Comparison of ENCODE assay signal across 18 cellular contexts in genomic region chr7:957418-958220, GRCh38. TPM values are rescaled to one million over a fixed set of nuclear protein-coding genes. Genes with fewer than 3 reads are reported as not detected.
A peak's percentile ranks its signal among the peaks of the same experiment; 100 is the strongest.
DNase-seq lines count a peak whose midpoint lies in the region; ATAC-seq, FAIRE-seq and TF ChIP-seq lines count a peak whose summit lies in the region.
"Had no signal": no experiment of that assay in that cellular context is flagged by ENCODE, and none has a peak within 500 bp of the region (broad histone marks: within the 10 kb centered on the region; RNA-seq: fewer than 3 reads in every experiment).

No MANE protein-coding gene starts in this region.

- no peak overlapping the region for H3K27ac Mint-ChIP-seq in stimulated activated effector memory CD8-positive, alpha-beta T cell treated with anti-CD3 and anti-CD28 coated beads, Interleukin-12 subunit alpha, Interleukin-12 subunit beta, amount 100 ng/mL, for 72 hours
- H3K27ac Mint-ChIP-seq: activated naive CD8-positive, alpha-beta T cell; type B pancreatic cell had no signal

- no peaks in the 10 kb centered on the region for H3K36me3 Mint-ChIP-seq in stimulated activated effector memory CD8-positive, alpha-beta T cell treated with anti-CD3 and anti-CD28 coated beads, Interleukin-12 subunit alpha, Interleukin-12 subunit beta, amount 100 ng/mL, for 72 hours
- H3K36me3 Mint-ChIP-seq: activated naive CD8-positive, alpha-beta T cell; type B pancreatic cell had no signal

- H3K4me1 Mint-ChIP-seq in stimulated activated effector memory CD8-positive, alpha-beta T cell treated with anti-CD3 and anti-CD28 coated beads, Interleukin-12 subunit alpha, Interleukin-12 subunit beta, amount 100 ng/mL, for 72 hours = peaks cover 4% of the 10 kb centered on the region

- H3K27ac ChIP-seq in right atrium auricular region = no peak overlapping the region
- H3K27ac ChIP-seq in right lobe of liver = no peak overlapping the region
- H3K27ac ChIP-seq: epithelial cell of prostate had no signal

- peak; percentile 85 for FAIRE-seq in urothelium cell line (lab: Jason Lieb, UNC)
- FAIRE-seq: A204.1 had no signal

- peaks cover 0 to 18% of the 10 kb centered on the region in 2 donors for H3K4me1 ChIP-seq in right atrium auricular region
- H3K4me1 ChIP-seq in adipocyte (ENCODE audit: control insufficient read depth, insufficient read depth, low read length) = peaks cover 27% of the 10 kb centered on the region
- H3K4me1 ChIP-seq in right lobe of liver = peaks cover 0 to 9% (median 0%) of the 10 kb centered on the region in 4 donors

- WGBS in right lobe of liver (ENCODE audit: insufficient coverage, low coverage, low lambda C conversion rate, missing lambda C conversion rate) = 55% methylated on average over 2 of the region's 32 CpGs

- H3K4me3 Mint-ChIP-seq in stimulated activated effector memory CD8-positive, alpha-beta T cell treated with anti-CD3 and anti-CD28 coated beads, Interleukin-12 subunit alpha, Interleukin-12 subunit beta, amount 100 ng/mL, for 72 hours = no peak overlapping the region
- H3K4me3 Mint-ChIP-seq: activated naive CD8-positive, alpha-beta T cell; type B pancreatic cell had no signal

- DNase-seq in Right ventricle myocardium inferior (ENCODE audit: missing footprints) (peak; percentile 86), right atrium auricular region (ENCODE audit: low spot score) (no peak), adipocyte (ENCODE audit: low read depth) (peak; percentile 19), right lobe of liver (peak in 2 of 3 donors; percentile 67 to 75), urothelium cell line (ENCODE audit: low spot score) (no peak), DMS79 (lab: John Stamatoyannopoulos, UW) (no peak), DMS53 (lab: John Stamatoyannopoulos, UW) (no peak)
- DNase-seq in stimulated activated effector memory CD8-positive, alpha-beta T cell treated with anti-CD3 and anti-CD28 coated beads, Interleukin-12 subunit alpha, Interleukin-12 subunit beta, amount 100 ng/mL, for 72 hours (ENCODE audit: low spot score in 2 of 2) = no peak
- DNase-seq: central memory CD4-positive, alpha-beta T cell; NCI-H1092 treated with DMSO at 0.1 percent for 48 hours; NCI-H446; occipital lobe had no signal

- TF ChIP-seq CTCF in right atrium auricular region (IDR thresholded peaks at IDR 0.05) (no peak), right lobe of liver (IDR thresholded peaks at IDR 0.05) (no peak)

- H3K36me3 ChIP-seq in right atrium auricular region (no peaks in the 10 kb centered on the region), adipocyte (ENCODE audit: control insufficient read depth, insufficient read depth, low read length, severe bottlenecking) (no peaks in the 10 kb centered on the region), right lobe of liver (no peaks in the 10 kb centered on the region)

- ATAC-seq in Right ventricle myocardium inferior (peak; percentile 47), right lobe of liver (peak; percentile 47 to 69 (median 55))
- ATAC-seq in stimulated activated effector memory CD8-positive, alpha-beta T cell treated with anti-CD3 and anti-CD28 coated beads, Interleukin-12 subunit alpha, Interleukin-12 subunit beta, amount 100 ng/mL, for 72 hours = no peak

- no peaks in the 10 kb centered on the region for H3K9me3 ChIP-seq in right atrium auricular region
- H3K9me3 ChIP-seq in adipocyte (ENCODE audit: control insufficient read depth, low read length) = no peaks in the 10 kb centered on the region
- no peaks in the 10 kb centered on the region for H3K9me3 ChIP-seq in right lobe of liver

- H3K27me3 ChIP-seq in right atrium auricular region (peaks cover 0 to 8% of the 10 kb centered on the region in 2 donors), adipocyte (replicated peaks; ENCODE audit: control insufficient read depth, insufficient read depth, low read length) (peaks cover 26% of the 10 kb centered on the region), right lobe of liver (peaks cover 0 to 3% of the 10 kb centered on the region in 2 donors)

- no peak for TF ChIP-seq POLR2A in right lobe of liver (IDR thresholded peaks at IDR 0.05)

- H3K4me3 ChIP-seq in right atrium auricular region = no peak overlapping the region
- no peak overlapping the region for H3K4me3 ChIP-seq in adipocyte (ENCODE audit: low read length)
- no peak overlapping the region for H3K4me3 ChIP-seq in right lobe of liver
- H3K4me3 ChIP-seq: lung had no signal

- no peak overlapping the region for H3K9ac ChIP-seq in adipocyte (ENCODE audit: low read length)

- H3K9me3 Mint-ChIP-seq in stimulated activated effector memory CD8-positive, alpha-beta T cell treated with anti-CD3 and anti-CD28 coated beads, Interleukin-12 subunit alpha, Interleukin-12 subunit beta, amount 100 ng/mL, for 72 hours = no peaks in the 10 kb centered on the region
- H3K9me3 Mint-ChIP-seq: type B pancreatic cell had no signal

- intact Hi-C loops in Right ventricle myocardium inferior (cut with DNase I) = loop anchor here (10.0 kb wide), 1 partner anchor 53 kb away; no protein-coding TSS in a partner anchor
- intact Hi-C loops in right lobe of liver (cut with DNase I) = no loop called here

RNA-seq across cellular contexts. Expression of gene ADAP1, which starts 3.1 kb away (rescaled TPM):
- total RNA-seq in Right ventricle myocardium inferior = 10.0 TPM
- 1 to 10 TPM; 4.2 to 7.7 TPM for total RNA-seq in right atrium auricular region
- 1 to 10 TPM; 1.4 to 4.2 (median 2.7) TPM for total RNA-seq in right lobe of liver

RNA-seq across cellular contexts. Expression of gene COX19, which starts 17.7 kb away (rescaled TPM):
- 8.2 TPM for total RNA-seq in Right ventricle myocardium inferior
- 1 to 10 TPM; 2.8 to 5.5 TPM for total RNA-seq in right atrium auricular region
- total RNA-seq in right lobe of liver = 1 to 10 TPM; 3.2 to 6.5 (median 4.0) TPM

RNA-seq across cellular contexts. Expression of gene CYP2W1, which starts 25.4 kb away (rescaled TPM):
- total RNA-seq in Right ventricle myocardium inferior = not detected
- not detected for total RNA-seq in right atrium auricular region
- total RNA-seq in right lobe of liver = not detected
- total RNA-seq: occipital lobe, RPMI7951 had no signal

Comparison
In these comparisons a context has a peak if more than half of its experiments do, and no peak if none do; other contexts are left out.
1. DNase-seq: peak in Right ventricle myocardium inferior (single experiment), adipocyte (single experiment) and right lobe of liver (2 of 3); none in right atrium auricular region (single experiment), urothelium cell line (single experiment), DMS79 (single experiment), stimulated activated effector memory CD8-positive, alpha-beta T cell treated with anti-CD3 and anti-CD28 coated beads, Interleukin-12 subunit alpha, Interleukin-12 subunit beta, amount 100 ng/mL, for 72 hours (0 of 2) and DMS53 (single experiment).